Comparison of ENCODE assay signal across 9 cellular contexts in the genomic region with DNA sequence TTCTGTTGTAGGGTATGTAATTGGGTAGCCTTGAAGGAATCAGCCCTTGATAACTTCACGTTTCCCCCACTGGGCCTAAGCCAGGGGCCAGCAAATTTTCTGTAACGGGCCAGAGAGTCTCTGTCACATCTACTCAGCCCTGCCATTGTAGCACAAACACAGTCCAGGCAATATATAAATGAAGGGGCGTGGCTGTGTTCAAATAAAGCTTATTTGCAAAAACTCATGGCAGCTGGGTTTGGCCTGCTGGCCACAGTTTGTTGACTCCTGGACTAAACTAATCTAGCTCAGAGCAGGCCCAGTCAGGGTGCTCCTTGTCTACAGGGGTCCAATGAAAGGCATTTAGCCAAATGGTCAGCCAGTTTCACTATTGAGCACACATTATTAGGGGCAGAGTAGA.
A peak's percentile ranks its signal among the peaks of the same experiment; 100 is the strongest.
DNase-seq lines count a peak whose midpoint lies in the region; ATAC-seq and TF ChIP-seq lines count a peak whose summit lies in the region.
"Had no signal": no experiment of that assay in that cellular context is flagged by ENCODE, and none has a peak within 500 bp of the region (broad histone marks: within the 10 kb centered on the region; RNA-seq: fewer than 3 reads in every experiment).

No MANE protein-coding gene starts in this region.

- peaks cover 89% of the 10 kb centered on the region for H3K4me1 ChIP-seq in CD4-positive, alpha-beta memory T cell (ENCODE audit: insufficient read depth, low read length)
- H3K4me1 ChIP-seq in BE2C: peaks cover 68% of the 10 kb centered on the region
- H3K4me1 ChIP-seq: foreskin keratinocyte had no signal

- no peak overlapping the region for H3K4me3 ChIP-seq in CD4-positive, alpha-beta memory T cell (ENCODE audit: low read length in 2 of 2)
- H3K4me3 ChIP-seq in BE2C (ENCODE audit: low read depth, low read length): no peak overlapping the region
- H3K4me3 ChIP-seq: suprapubic skin had no signal

- DNase-seq in CD4-positive, alpha-beta memory T cell: no peak
- no peak for DNase-seq in activated CD8-positive, alpha-beta T cell treated with anti-CD3 and anti-CD28 coated beads, Interleukin-2, amount 10 ng/mL, durations not matched to agents 7 days and 5 days
- DNase-seq in natural killer cell treated with Interleukin-12 subunit alpha and Interleukin-12 subunit beta and Interleukin-15 and Interleukin-18, amount 100 ng/mL, for 72 hours (ENCODE audit: low spot score): no peak
- DNase-seq in BE2C: no peak
- DNase-seq in occipital lobe (lab: John Stamatoyannopoulos, UW): no peak
- DNase-seq: foreskin keratinocyte had no signal

- H3K36me3 Mint-ChIP-seq in CD4-positive, alpha-beta memory T cell: peaks cover 0 to 10% of the 10 kb centered on the region in 2 donors
- peaks cover 37% of the 10 kb centered on the region for H3K36me3 Mint-ChIP-seq in activated CD8-positive, alpha-beta T cell treated with anti-CD3 and anti-CD28 coated beads, Interleukin-2, amount 10 ng/mL, durations not matched to agents 7 days and 5 days (ENCODE audit: low read depth)
- H3K36me3 Mint-ChIP-seq in natural killer cell treated with Interleukin-12 subunit alpha and Interleukin-12 subunit beta and Interleukin-15 and Interleukin-18, amount 100 ng/mL, for 72 hours: no peaks in the 10 kb centered on the region

- H3K27ac ChIP-seq in CD4-positive, alpha-beta memory T cell (ENCODE audit: low read depth, low read length): peak overlapping the region; percentile 69
- H3K27ac ChIP-seq: foreskin keratinocyte had no signal

- peak overlapping the region; percentile 86 to 99 (median 97) for H3K27ac Mint-ChIP-seq in CD4-positive, alpha-beta memory T cell
- peak overlapping the region; percentile 99 for H3K27ac Mint-ChIP-seq in activated CD8-positive, alpha-beta T cell treated with anti-CD3 and anti-CD28 coated beads, Interleukin-2, amount 10 ng/mL, durations not matched to agents 7 days and 5 days
- peak overlapping the region; percentile 93 to 99 for H3K27ac Mint-ChIP-seq in natural killer cell treated with Interleukin-12 subunit alpha and Interleukin-12 subunit beta and Interleukin-15 and Interleukin-18, amount 100 ng/mL, for 72 hours

- peak overlapping the region in 7 of 8 donors; percentile 74 to 87 (median 82) for H3K4me3 Mint-ChIP-seq in CD4-positive, alpha-beta memory T cell
- peak overlapping the region; percentile 73 for H3K4me3 Mint-ChIP-seq in activated CD8-positive, alpha-beta T cell treated with anti-CD3 and anti-CD28 coated beads, Interleukin-2, amount 10 ng/mL, durations not matched to agents 7 days and 5 days
- peak overlapping the region; percentile 86 for H3K4me3 Mint-ChIP-seq in natural killer cell treated with Interleukin-12 subunit alpha and Interleukin-12 subunit beta and Interleukin-15 and Interleukin-18, amount 100 ng/mL, for 72 hours

- no peaks in the 10 kb centered on the region for H3K9me3 ChIP-seq in CD4-positive, alpha-beta memory T cell (ENCODE audit: control insufficient read depth in 1 of 2, low read length in 2 of 2)
- no peaks in the 10 kb centered on the region for H3K9me3 ChIP-seq in BE2C
- H3K9me3 ChIP-seq: suprapubic skin had no signal

- ATAC-seq in GM19035 (IDR thresholded peaks at IDR 0.05; ENCODE audit: unreplicated experiment) (peak; percentile 9), HG02588 (IDR thresholded peaks at IDR 0.05; ENCODE audit: unreplicated experiment) (no peak)
- no peak for ATAC-seq in activated CD8-positive, alpha-beta T cell treated with anti-CD3 and anti-CD28 coated beads, Interleukin-2, amount 10 ng/mL, durations not matched to agents 7 days and 5 days
- ATAC-seq in natural killer cell treated with Interleukin-12 subunit alpha and Interleukin-12 subunit beta and Interleukin-15 and Interleukin-18, amount 100 ng/mL, for 72 hours: no peak
- ATAC-seq: foreskin keratinocyte had no signal

- no peaks in the 10 kb centered on the region for H3K9me3 Mint-ChIP-seq in CD4-positive, alpha-beta memory T cell
- H3K9me3 Mint-ChIP-seq in activated CD8-positive, alpha-beta T cell treated with anti-CD3 and anti-CD28 coated beads, Interleukin-2, amount 10 ng/mL, durations not matched to agents 7 days and 5 days (ENCODE audit: insufficient read depth): no peaks in the 10 kb centered on the region
- H3K9me3 Mint-ChIP-seq in natural killer cell treated with Interleukin-12 subunit alpha and Interleukin-12 subunit beta and Interleukin-15 and Interleukin-18, amount 100 ng/mL, for 72 hours: no peaks in the 10 kb centered on the region

- POLR2A ChIA-PET in CD4-positive, alpha-beta memory T cell (lab: Charles Lee; ENCODE audit: partially characterized antibody): interaction anchor here (1.3 kb wide), 1 partner anchor 9 kb away, joined by 5 read pairs; no protein-coding TSS in a partner anchor
- POLR2A ChIA-PET in activated CD8-positive, alpha-beta T cell treated with anti-CD3 and anti-CD28 coated beads, Interleukin-2, amount 10 ng/mL, durations not matched to agents 7 days and 5 days (lab: Charles Lee): interaction anchor here (0.5 to 2.0 kb wide), 3 partner anchors 138 to 246 kb away, joined by 4 to 5 read pairs (median 5); a partner anchor contains a TSS

- no peaks in the 10 kb centered on the region for H3K36me3 ChIP-seq in CD4-positive, alpha-beta memory T cell (ENCODE audit: insufficient read depth, low read length)
- H3K36me3 ChIP-seq in BE2C: no peaks in the 10 kb centered on the region; the same call in 1 of the 2 replicates

- TF ChIP-seq CTCF in BE2C (IDR thresholded peaks at IDR 0.05; ENCODE audit: low read depth, low read length): no peak

- CTCF ChIA-PET in CD4-positive, alpha-beta memory T cell (lab: Charles Lee; ENCODE audit: partially characterized antibody): interaction anchor here (1.2 to 1.5 kb wide), 3 partner anchors 69 to 360 kb away, joined by 3 to 6 read pairs (median 4); no protein-coding TSS in a partner anchor
- CTCF ChIA-PET in activated CD8-positive, alpha-beta T cell treated with anti-CD3 and anti-CD28 coated beads, Interleukin-2, amount 10 ng/mL, durations not matched to agents 7 days and 5 days (lab: Charles Lee): interaction anchor here (1.0 to 12.8 kb wide), 4 partner anchors 51 to 360 kb away, joined by 4 to 196 read pairs (median 5); no protein-coding TSS in a partner anchor

- H3K27me3 ChIP-seq in CD4-positive, alpha-beta memory T cell (ENCODE audit: insufficient read depth, low read length): no peaks in the 10 kb centered on the region
- no peaks in the 10 kb centered on the region for H3K27me3 ChIP-seq in BE2C
- H3K27me3 ChIP-seq: foreskin keratinocyte, suprapubic skin had no signal

- no peaks in the 10 kb centered on the region for H3K27me3 Mint-ChIP-seq in CD4-positive, alpha-beta memory T cell
- H3K27me3 Mint-ChIP-seq in activated CD8-positive, alpha-beta T cell treated with anti-CD3 and anti-CD28 coated beads, Interleukin-2, amount 10 ng/mL, durations not matched to agents 7 days and 5 days (ENCODE audit: low read depth): no peaks in the 10 kb centered on the region
- no peaks in the 10 kb centered on the region for H3K27me3 Mint-ChIP-seq in natural killer cell treated with Interleukin-12 subunit alpha and Interleukin-12 subunit beta and Interleukin-15 and Interleukin-18, amount 100 ng/mL, for 72 hours

- intact Hi-C loops in CD4-positive, alpha-beta memory T cell (cut with micrococcal nuclease): loop anchor here (5.0 kb wide), 1 partner anchor 346 kb away; a partner anchor contains a TSS

- peaks cover 64 to 87% (median 77%) of the 10 kb centered on the region in 4 donors for H3K4me1 Mint-ChIP-seq in CD4-positive, alpha-beta memory T cell
- H3K4me1 Mint-ChIP-seq in activated CD8-positive, alpha-beta T cell treated with anti-CD3 and anti-CD28 coated beads, Interleukin-2, amount 10 ng/mL, durations not matched to agents 7 days and 5 days (ENCODE audit: low read depth): peaks cover 100% of the 10 kb centered on the region
- H3K4me1 Mint-ChIP-seq in natural killer cell treated with Interleukin-12 subunit alpha and Interleukin-12 subunit beta and Interleukin-15 and Interleukin-18, amount 100 ng/mL, for 72 hours (ENCODE audit: low read depth in 2 of 2): peaks cover 83 to 86% of the 10 kb centered on the region in 2 donors
